In genomic region chr3:193592841-193593665, GRCh38 we compare ENCODE assay signal across 1 cellular context.
TF ChIP-seq lines count a peak whose summit lies in the region.

Gene OPA1 (plus strand): TSS chr3:193593208. CDS start chr3:193593378, 170 bp downstream.

TF ChIP-seq in SK-N-SH, 30 proteins besides CTCF, POLR2A, EP300 and RAD21 (continued from another document):
- TF ChIP-seq USF2 (IDR thresholded peaks at IDR 0.05; ENCODE audit: borderline replicate concordance, low read depth, low read length) (no peak), RXRA (IDR thresholded peaks at IDR 0.05; ENCODE audit: borderline replicate concordance, low read depth) (no peak), FOXM1 (IDR thresholded peaks at IDR 0.05; ENCODE audit: low read depth) (no peak), ZBTB33 (IDR thresholded peaks at IDR 0.05; ENCODE audit: borderline replicate concordance, low read depth) (peak; percentile 91), NFIC (IDR thresholded peaks at IDR 0.05; ENCODE audit: borderline replicate concordance) (no peak; the same call in 1 of the 2 replicates), ELF1 (IDR thresholded peaks at IDR 0.05) (peak; percentile 99), USF1 (IDR thresholded peaks at IDR 0.05; ENCODE audit: borderline replicate concordance, low read depth) (0 out of 2 replicates have a peak, but pooled peaks have one; percentile 6), SIN3A (IDR thresholded peaks at IDR 0.05; ENCODE audit: borderline replicate concordance, low read depth, low read length) (peak; percentile 90; the same call in 1 of the 2 replicates)
TF ChIP-seq in SK-N-SH: peak in this region for 17.
